Comparison of ENCODE assay signal across 1 cellular context in the genomic region with DNA sequence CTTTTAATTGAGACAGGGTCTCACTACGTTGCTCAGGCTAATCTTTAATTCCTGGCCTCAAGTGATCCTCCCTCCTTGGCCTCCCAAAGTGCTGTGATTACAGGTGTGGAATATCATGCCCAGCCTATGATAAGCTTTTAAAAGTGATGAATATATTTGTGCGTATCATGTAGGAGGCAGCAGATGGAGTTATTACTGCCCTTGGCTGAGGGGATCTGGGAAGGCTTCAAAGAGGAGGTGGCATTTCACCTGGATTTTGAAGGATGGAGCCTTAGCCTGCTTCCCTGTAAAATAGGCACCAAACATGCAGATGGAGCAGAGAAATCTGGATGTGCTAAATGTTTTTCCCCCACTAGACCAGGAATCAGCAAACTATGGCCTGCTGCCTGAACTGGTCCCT.
TF ChIP-seq lines count a peak whose summit lies in the region.

No MANE protein-coding gene starts in this region.

TF ChIP-seq in HepG2, 621 proteins besides CTCF, POLR2A, EP300 and RAD21:
- no peak for TF ChIP-seq MXD1 (CRISPR knock-in tag; IDR thresholded peaks at IDR 0.05)
- peak; percentile 6; the same call in 1 of the 2 replicates for TF ChIP-seq ZNF770 (CRISPR knock-in tag; IDR thresholded peaks at IDR 0.05)
TF ChIP-seq in HepG2: peak in this region for 1.
